Comparison of ENCODE assay signal across 33 cellular contexts in the genomic region with DNA sequence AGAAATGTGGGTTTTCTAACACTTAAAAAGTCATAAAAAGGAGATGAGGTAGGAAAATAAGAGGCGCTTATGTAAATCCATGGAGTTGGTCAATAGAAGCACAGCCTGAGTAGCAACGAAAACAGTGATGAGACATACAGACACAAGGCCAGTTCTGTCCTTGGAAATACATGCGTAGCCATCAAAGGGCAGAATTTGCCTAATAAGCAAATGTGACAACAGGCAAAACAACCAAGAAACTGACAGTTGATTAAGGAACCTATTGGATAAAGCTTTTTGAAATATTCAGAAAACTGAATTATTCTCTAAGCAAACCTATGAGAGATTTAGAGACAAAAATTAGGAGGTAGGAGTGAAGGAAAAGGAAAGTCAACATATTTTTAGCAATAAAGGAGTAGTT.
"Had no signal": no experiment of that assay in that cellular context is flagged by ENCODE, and none has a peak within 500 bp of the region (broad histone marks: within the 10 kb centered on the region; RNA-seq: fewer than 3 reads in every experiment).

No MANE protein-coding gene starts in this region.

- H3K9me3 ChIP-seq: adrenal gland, ascending aorta, body of pancreas, breast epithelium had no signal

- DNase-seq: activated effector memory CD4-positive, alpha-beta T cell treated with anti-CD3 and anti-CD28 coated beads, Interleukin-2, amount 50 U/mL, for 16 hours; activated effector memory CD4-positive, alpha-beta T cell treated with Interleukin-2 at 50 U/mL for 16 hours; activated gamma-delta T cell; activated gamma-delta T cell treated with Interleukin-2 at 50 U/mL for 16 hours; activated naive CD4-positive, alpha-beta T cell; activated naive CD4-positive, alpha-beta T cell treated with anti-CD3 and anti-CD28 coated beads for 36 hours; activated naive CD4-positive, alpha-beta T cell treated with anti-CD3 and anti-CD28 coated beads, Interleukin-2, amount 10 ng/mL, durations not matched to agents 7 days and 5 days; activated naive CD4-positive, alpha-beta T cell treated with anti-CD3 and anti-CD28 coated beads, Interleukin-2, amount 50 U/mL, for 16 hours; activated naive CD4-positive, alpha-beta T cell treated with Interleukin-2 at 50 U/mL for 16 hours; activated naive CD8-positive, alpha-beta T cell treated with anti-CD3 and anti-CD28 coated beads for 36 hours; activated naive CD8-positive, alpha-beta T cell treated with anti-CD3 and anti-CD28 coated beads, Interleukin-2, amount 10 ng/mL, durations not matched to agents 7 days and 5 days; activated naive CD8-positive, alpha-beta T cell treated with anti-CD3 and anti-CD28 coated beads, Interleukin-2, amount 50 U/mL, for 24 hours; activated T-cell treated with anti-CD3 and anti-CD28 coated beads, Interleukin-2, amount 50 U/mL, for 24 hours; activated T-cell treated with anti-CD3 and anti-CD28 coated beads, Interleukin-2, amount 50 U/mL, for 4 hours; activated T-cell treated with anti-CD3 and anti-CD28 coated beads, Interleukin-2, amount 50 U/mL, for 48 hours; activated T-cell treated with anti-CD3 and anti-CD28 coated beads, Interleukin-2, amount 50 U/mL, for 72 hours; adrenal gland; amniotic stem cell; amygdala; anterior cingulate cortex; aorta; body of pancreas; brain microvascular endothelial cell; caudate nucleus; central memory CD4-positive, alpha-beta T cell; cerebellar nuclear complex had no signal

- H3K4me3 ChIP-seq: adrenal gland, ascending aorta, body of pancreas, breast epithelium, cardiac muscle cell had no signal

- H3K27ac ChIP-seq: adrenal gland, ascending aorta, body of pancreas, brain microvascular endothelial cell, breast epithelium, cardiac muscle cell had no signal

- H3K27me3 ChIP-seq: adrenal gland, ascending aorta, body of pancreas, brain microvascular endothelial cell, breast epithelium, cardiac muscle cell had no signal

- H3K36me3 ChIP-seq: adrenal gland, ascending aorta, brain microvascular endothelial cell, breast epithelium, cardiac muscle cell had no signal

- FAIRE-seq: astrocyte, bronchial epithelial cell had no signal

- ATAC-seq: activated naive CD4-positive, alpha-beta T cell treated with anti-CD3 and anti-CD28 coated beads, Interleukin-2, amount 50 U/mL, for 72 hours; activated naive CD8-positive, alpha-beta T cell treated with anti-CD3 and anti-CD28 coated beads, Interleukin-2, amount 50 U/mL, for 24 hours; activated T-cell treated with anti-CD3 and anti-CD28 coated beads, Interleukin-2, amount 50 U/mL, for 4 hours; activated T-cell treated with anti-CD3 and anti-CD28 coated beads, Interleukin-2, amount 50 U/mL, for 72 hours; activated T-helper 17 cell treated with anti-CD3 and anti-CD28 coated beads, Interleukin-2, amount 50 U/mL, for 72 hours; body of pancreas had no signal

- H3K4me1 ChIP-seq: adrenal gland, ascending aorta, body of pancreas, breast epithelium had no signal
